In genomic region chr10:119388849-119389345, GRCh38 we compare ENCODE assay signal across 32 cellular contexts.
"Had no signal": no experiment of that assay in that cellular context is flagged by ENCODE, and none has a peak within 500 bp of the region (broad histone marks: within the 10 kb centered on the region; RNA-seq: fewer than 3 reads in every experiment).

No MANE protein-coding gene starts in this region.

- H3K27me3 Mint-ChIP-seq: activated B cell treated with CpG ODN at 0.5 μM for 24 hours; activated CD8-positive, alpha-beta T cell treated with anti-CD3 and anti-CD28 coated beads for 36 hours; activated naive CD4-positive, alpha-beta T cell treated with anti-CD3 and anti-CD28 coated beads, Interleukin-2, amount 50 U/mL, for 24 hours; activated naive CD8-positive, alpha-beta T cell treated with anti-CD3 and anti-CD28 coated beads for 36 hours; activated T-helper 17 cell treated with anti-CD3 and anti-CD28 coated beads, Interleukin-2, amount 50 U/mL, for 72 hours; brain; effector memory CD8-positive, alpha-beta T cell; T-helper 17 cell had no signal

- H3K9me3 ChIP-seq: adrenal gland, ascending aorta, esophagus squamous epithelium, gastroesophageal sphincter had no signal

- H3K4me3 ChIP-seq: adrenal gland, ascending aorta, esophagus squamous epithelium, gastroesophageal sphincter had no signal

- ATAC-seq: activated CD4-positive, CD25-positive, alpha-beta regulatory T cell treated with anti-CD3 and anti-CD28 coated beads, Interleukin-2, amount 50 U/mL, for 24 hours; activated CD8-positive, alpha-beta T cell treated with anti-CD3 and anti-CD28 coated beads for 36 hours; activated naive CD8-positive, alpha-beta T cell treated with anti-CD3 and anti-CD28 coated beads, Interleukin-2, amount 50 U/mL, for 24 hours; activated T-cell treated with anti-CD3 and anti-CD28 coated beads, Interleukin-2, amount 50 U/mL, for 4 hours; activated T-helper 17 cell treated with anti-CD3 and anti-CD28 coated beads, Interleukin-2, amount 50 U/mL, for 72 hours; effector memory CD8-positive, alpha-beta T cell; gastroesophageal sphincter; T-helper 17 cell had no signal

- H3K27ac ChIP-seq: adrenal gland, ascending aorta, esophagus squamous epithelium, gastroesophageal sphincter, WERI-Rb-1 had no signal

- H3K27me3 ChIP-seq: adrenal gland, ascending aorta, esophagus squamous epithelium, gastroesophageal sphincter had no signal

- H3K4me3 Mint-ChIP-seq: activated B cell treated with CpG ODN at 0.5 μM for 24 hours; activated CD8-positive, alpha-beta T cell treated with anti-CD3 and anti-CD28 coated beads for 36 hours; activated naive CD4-positive, alpha-beta T cell treated with anti-CD3 and anti-CD28 coated beads for 36 hours; activated naive CD4-positive, alpha-beta T cell treated with anti-CD3 and anti-CD28 coated beads, Interleukin-2, amount 50 U/mL, for 24 hours; activated naive CD8-positive, alpha-beta T cell treated with anti-CD3 and anti-CD28 coated beads for 36 hours; activated naive CD8-positive, alpha-beta T cell treated with anti-CD3 and anti-CD28 coated beads, Interleukin-2, amount 50 U/mL, for 24 hours; activated T-cell treated with anti-CD3 and anti-CD28 coated beads, Interleukin-2, amount 50 U/mL, for 4 hours; activated T-helper 17 cell treated with anti-CD3 and anti-CD28 coated beads, Interleukin-2, amount 50 U/mL, for 72 hours; brain; effector memory CD8-positive, alpha-beta T cell; T-helper 17 cell; T-helper 2 cell treated with Interferon-gamma antibody and Interleukin-4, amounts not matched to agents 5 μg/mL and 100 μg/mL, for 36 hours had no signal

- H3K36me3 ChIP-seq: adrenal gland, esophagus squamous epithelium had no signal

- H3K9me3 Mint-ChIP-seq: activated B cell treated with CpG ODN at 0.5 μM for 24 hours; activated CD8-positive, alpha-beta T cell treated with anti-CD3 and anti-CD28 coated beads for 36 hours; activated naive CD4-positive, alpha-beta T cell treated with anti-CD3 and anti-CD28 coated beads for 36 hours; activated naive CD4-positive, alpha-beta T cell treated with anti-CD3 and anti-CD28 coated beads, Interleukin-2, amount 50 U/mL, for 24 hours; activated naive CD8-positive, alpha-beta T cell treated with anti-CD3 and anti-CD28 coated beads for 36 hours; activated naive CD8-positive, alpha-beta T cell treated with anti-CD3 and anti-CD28 coated beads, Interleukin-2, amount 50 U/mL, for 24 hours; activated T-cell treated with anti-CD3 and anti-CD28 coated beads, Interleukin-2, amount 50 U/mL, for 4 hours; activated T-helper 17 cell treated with anti-CD3 and anti-CD28 coated beads, Interleukin-2, amount 50 U/mL, for 72 hours; effector memory CD8-positive, alpha-beta T cell; T-helper 2 cell treated with Interferon-gamma antibody and Interleukin-4, amounts not matched to agents 5 μg/mL and 100 μg/mL, for 36 hours had no signal

- H3K27ac Mint-ChIP-seq: activated B cell treated with CpG ODN at 0.5 μM for 24 hours; activated CD8-positive, alpha-beta T cell treated with anti-CD3 and anti-CD28 coated beads for 36 hours; activated naive CD4-positive, alpha-beta T cell treated with anti-CD3 and anti-CD28 coated beads for 36 hours; activated naive CD4-positive, alpha-beta T cell treated with anti-CD3 and anti-CD28 coated beads, Interleukin-2, amount 50 U/mL, for 24 hours; activated naive CD8-positive, alpha-beta T cell treated with anti-CD3 and anti-CD28 coated beads for 36 hours; activated naive CD8-positive, alpha-beta T cell treated with anti-CD3 and anti-CD28 coated beads, Interleukin-2, amount 50 U/mL, for 24 hours; activated T-helper 17 cell treated with anti-CD3 and anti-CD28 coated beads, Interleukin-2, amount 50 U/mL, for 72 hours; brain; effector memory CD8-positive, alpha-beta T cell; T-helper 2 cell treated with Interferon-gamma antibody and Interleukin-4, amounts not matched to agents 5 μg/mL and 100 μg/mL, for 36 hours had no signal

- DNase-seq: activated B cell treated with CpG ODN at 0.5 μM for 24 hours; activated CD4-positive, alpha-beta T cell treated with anti-CD3 and anti-CD28 coated beads for 48 hours; activated CD4-positive, alpha-beta T cell treated with anti-CD3 and anti-CD28 coated beads, Interleukin-2, amount 50 U/mL, for 1 hour; activated CD4-positive, alpha-beta T cell treated with anti-CD3 and anti-CD28 coated beads, Interleukin-2, amount 50 U/mL, for 48 hours; activated CD8-positive, alpha-beta memory T cell treated with anti-CD3 and anti-CD28 coated beads for 24 hours; activated CD8-positive, alpha-beta T cell treated with anti-CD3 and anti-CD28 coated beads for 36 hours; activated effector memory CD4-positive, alpha-beta T cell treated with Interleukin-2 at 50 U/mL for 16 hours; activated gamma-delta T cell treated with Interleukin-2 at 50 U/mL for 16 hours; activated naive CD4-positive, alpha-beta T cell treated with anti-CD3 and anti-CD28 coated beads for 36 hours; activated naive CD8-positive, alpha-beta T cell treated with anti-CD3 and anti-CD28 coated beads for 36 hours; activated naive CD8-positive, alpha-beta T cell treated with anti-CD3 and anti-CD28 coated beads, Interleukin-2, amount 50 U/mL, for 24 hours; activated T-cell treated with anti-CD3 and anti-CD28 coated beads, Interleukin-2, amount 50 U/mL, for 4 hours; adrenal gland; amygdala; caudate nucleus; cortex of kidney; dermis blood vessel endothelial cell; effector CD4-positive, alpha-beta T cell; effector memory CD8-positive, alpha-beta T cell; esophagus squamous epithelium; foreskin melanocyte; T-helper 1 cell; T-helper 17 cell; T1000; WERI-Rb-1 had no signal
